26 cellular contexts compared by ENCODE assay signal in the genomic region with DNA sequence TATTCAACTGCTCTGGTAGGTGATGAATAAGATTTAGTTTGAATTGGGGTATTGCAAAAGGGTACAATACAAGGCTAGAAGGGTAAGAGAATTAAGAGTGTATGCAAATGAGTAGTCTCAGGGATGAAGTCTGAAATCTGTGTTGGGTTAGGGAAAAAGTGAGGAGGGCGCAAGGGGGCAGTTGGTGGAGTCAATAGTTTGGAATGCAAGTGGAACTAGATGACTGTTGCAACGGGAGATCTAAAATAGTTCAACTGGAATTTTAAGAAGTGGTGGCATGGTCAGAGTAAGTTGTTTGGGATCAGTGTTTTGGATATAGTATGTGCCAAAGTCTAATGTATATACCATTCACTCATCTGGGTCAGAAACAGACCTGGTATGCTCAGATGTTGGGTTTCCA.
"Had no signal": no experiment of that assay in that cellular context is flagged by ENCODE, and none has a peak within 500 bp of the region (broad histone marks: within the 10 kb centered on the region; RNA-seq: fewer than 3 reads in every experiment).

No MANE protein-coding gene starts in this region.

- H3K36me3 ChIP-seq: brain microvascular endothelial cell, gastrocnemius medialis, spleen, suprapubic skin, tibial artery had no signal

- FAIRE-seq: keratinocyte had no signal

- H3K4me1 ChIP-seq: gastrocnemius medialis, spleen had no signal

- DNase-seq: activated CD4-positive, alpha-beta T cell treated with anti-CD3 and anti-CD28 coated beads for 36 hours; activated CD4-positive, alpha-beta T cell treated with anti-CD3 and anti-CD28 coated beads, Interleukin-2, amount 50 U/mL, for 4 hours; activated CD4-positive, CD25-positive, alpha-beta regulatory T cell; activated effector memory CD4-positive, alpha-beta T cell treated with Interleukin-2 at 50 U/mL for 16 hours; activated naive CD4-positive, alpha-beta T cell treated with Interleukin-2 at 50 U/mL for 16 hours; activated T-cell treated with anti-CD3 and anti-CD28 coated beads for 4 hours; anterior cingulate cortex; brain microvascular endothelial cell; cortex of kidney; effector memory CD8-positive, alpha-beta T cell; erythroblast; gastrocnemius medialis; glutamatergic neuron; left cardiac atrium; mammary epithelial cell; midbrain; naive thymus-derived CD8-positive, alpha-beta T cell; occipital lobe; posterior cingulate gyrus; right cardiac atrium; spleen; stimulated activated naive CD4-positive, alpha-beta T cell; T-helper 1 cell; tibial artery had no signal

- H3K27ac ChIP-seq: brain microvascular endothelial cell, gastrocnemius medialis, spleen, suprapubic skin, tibial artery had no signal

- H3K4me3 ChIP-seq: gastrocnemius medialis, spleen, suprapubic skin, tibial artery had no signal

- H3K27me3 ChIP-seq: brain microvascular endothelial cell, gastrocnemius medialis, spleen, suprapubic skin, tibial artery had no signal

- ATAC-seq: activated CD4-positive, alpha-beta T cell treated with anti-CD3 and anti-CD28 coated beads for 36 hours; effector memory CD8-positive, alpha-beta T cell; gastrocnemius medialis; left cardiac atrium; naive thymus-derived CD8-positive, alpha-beta T cell; right cardiac atrium had no signal
